In genomic region chr11:236774-237767, GRCh38 we compare ENCODE assay signal across 8 cellular contexts. TPM values are rescaled to one million over a fixed set of nuclear protein-coding genes. Genes with fewer than 3 reads are reported as not detected.
DNase-seq lines count a peak whose midpoint lies in the region; ATAC-seq and TF ChIP-seq lines count a peak whose summit lies in the region.

Gene PSMD13, plus strand, starts transcription at chr11:236976. Its CDS starts 74 bp downstream, at chr11:237050.

- TF ChIP-seq CTCF in dorsolateral prefrontal cortex (IDR thresholded peaks at IDR 0.05 in 54 of 56, conservative IDR thresholded peaks at IDR 0.05 in 2 of 56; ENCODE audit: low read depth in 1 of 56, partially characterized antibody in 56 of 56) (peak in 27 of 56 donors; percentile 3 to 56 (median 21)), right lobe of liver (IDR thresholded peaks at IDR 0.05) (peak in 1 of 4 donors; percentile 0)

- H3K27me3 ChIP-seq in dorsolateral prefrontal cortex (no peaks in the 10 kb centered on the region), right lobe of liver (no peaks in the 10 kb centered on the region)

- H3K4me3 ChIP-seq in dorsolateral prefrontal cortex (peak within 1 kb of the TSS; percentile 77 to 100 (median 98)), right lobe of liver (peak within 1 kb of the TSS; percentile 86 to 95 (median 95))

- H3K27ac ChIP-seq in dorsolateral prefrontal cortex (peak within 1 kb of the TSS; percentile 32 to 98 (median 94)), right lobe of liver (peak within 1 kb of the TSS; percentile 80 to 94 (median 83))

- TF ChIP-seq POLR2A in GM18951 (IDR thresholded peaks at IDR 0.05; ENCODE audit: extremely low read depth, insufficient read depth, insufficient read length): peak; percentile 83
- no peak for TF ChIP-seq POLR2A in right lobe of liver (IDR thresholded peaks at IDR 0.05)

- peaks cover 0 to 18% (median 4%) of the 10 kb centered on the region in 4 donors for H3K36me3 ChIP-seq in right lobe of liver

- no peaks in the 10 kb centered on the region for H3K9me3 ChIP-seq in right lobe of liver

- peaks cover 0 to 16% (median 7%) of the 10 kb centered on the region in 4 donors for H3K4me1 ChIP-seq in right lobe of liver

- ATAC-seq in HG03196 (IDR thresholded peaks at IDR 0.05; ENCODE audit: unreplicated experiment) (peak; percentile 84), right lobe of liver (peak; percentile 91 to 93 (median 93))

- in situ Hi-C loops in GM18951 (cut with MboI; ENCODE audit: low sequenced_read_pairs, unreplicated experiment): no loop called here

- WGBS in right lobe of liver (ENCODE audit: insufficient coverage, low coverage, low lambda C conversion rate, missing lambda C conversion rate): 1% methylated on average over 29 of the region's 62 CpGs

- intact Hi-C loops in dorsolateral prefrontal cortex (cut with DNase I) (loop anchor here (1.0 to 10.0 kb wide), 4 partner anchors 30 to 278 kb away; partner anchors contain the start of genes BET1L (in 2 of the 2), RIC8A (in 2 of the 2) and RNH1 (in 1 of the 2)), right lobe of liver (cut with DNase I) (no loop called here)

- DNase-seq in AML-193 (lab: John Stamatoyannopoulos, UW): peak; percentile 63 to 78
- DNase-seq in NCI-H510A treated with DMSO at 0.1 percent for 48 hours (lab: John Stamatoyannopoulos, UW): peak; percentile 23
- DNase-seq in activated CD4-positive, alpha-beta T cell treated with anti-CD3 and anti-CD28 coated beads, Interleukin-2, amount 50 U/mL, for 48 hours: peak; percentile 87 to 91
- peak; percentile 75 to 95 (median 82) for DNase-seq in dorsolateral prefrontal cortex
- peak; percentile 88 to 91 (median 90) for DNase-seq in right lobe of liver
- peak; percentile 82 to 87 for DNase-seq in stimulated activated CD4-positive, alpha-beta T cell treated with anti-CD3 and anti-CD28 coated beads, Interleukin-4, amount 100 ng/mL, for 4 hours

RNA-seq across cellular contexts. Expression of gene PSMD13, which starts in this region (rescaled TPM):
- 100 to 1,000 TPM in 5 of 120 experiments, 10 to 100 TPM in 115; 50.5 to 105 (median 80.8) TPM for total RNA-seq in dorsolateral prefrontal cortex
- 10 to 100 TPM; 46.1 to 71.5 (median 48.7) TPM for total RNA-seq in right lobe of liver

Comparison
In these comparisons a context has a peak if more than half of its experiments do, and no peak if none do; other contexts are left out.
1. Peak in every context shown above with its lines: DNase-seq, ATAC-seq, H3K4me3 ChIP-seq and H3K27ac ChIP-seq.
2. DNase-seq: peak in every context shown above with its lines; median percentile 90 in right lobe of liver; 89 in activated CD4-positive, alpha-beta T cell treated with anti-CD3 and anti-CD28 coated beads, Interleukin-2, amount 50 U/mL, for 48 hours; 84 in stimulated activated CD4-positive, alpha-beta T cell treated with anti-CD3 and anti-CD28 coated beads, Interleukin-4, amount 100 ng/mL, for 4 hours; 82 in dorsolateral prefrontal cortex; 70 in AML-193; 23 in NCI-H510A treated with DMSO at 0.1 percent for 48 hours.
3. intact Hi-C loops: an anchor here in dorsolateral prefrontal cortex (1.0 to 10.0 kb wide); none called in right lobe of liver.